ENCODE assay signal across 10 cellular contexts in the genomic region with DNA sequence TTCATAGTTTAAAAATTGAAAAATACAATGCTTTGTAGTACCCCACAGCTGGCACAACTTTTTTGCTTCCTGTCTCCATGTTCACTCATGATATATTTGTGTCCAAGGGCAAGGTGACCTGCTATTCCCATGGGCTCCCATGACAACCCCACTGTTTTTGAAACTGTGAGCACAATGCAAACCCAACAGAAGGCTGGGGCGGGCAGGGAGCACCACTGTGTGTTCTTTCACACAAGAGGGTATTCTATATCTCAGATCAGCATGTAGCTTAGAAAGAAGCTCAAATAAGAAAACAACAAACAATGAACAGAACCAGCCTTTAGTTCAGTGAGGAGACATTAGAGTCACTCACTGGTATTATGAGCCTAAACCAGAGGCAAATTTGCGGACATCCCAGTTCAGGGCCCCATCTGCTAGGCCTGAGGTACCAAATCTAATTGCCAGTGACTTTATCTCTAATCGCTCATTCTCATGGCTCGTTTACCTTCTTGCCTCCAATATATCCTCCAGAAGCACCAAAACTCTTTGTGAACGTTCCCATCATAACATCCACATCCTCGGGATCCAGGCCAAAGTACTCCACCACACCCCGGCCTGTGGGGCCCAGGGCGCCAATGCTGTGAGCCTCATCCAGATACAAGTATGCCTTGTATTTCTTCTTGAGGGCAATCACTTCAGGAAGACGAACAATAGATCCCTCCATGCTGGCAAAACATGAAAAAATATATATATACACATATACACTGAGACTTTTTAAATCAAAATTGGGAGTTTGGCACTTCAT. TPM values are rescaled to one million over a fixed set of nuclear protein-coding genes. Genes with fewer than 3 reads are reported as not detected.
DNase-seq lines count a peak whose midpoint lies in the region; ATAC-seq and TF ChIP-seq lines count a peak whose summit lies in the region.
"Had no signal": no experiment of that assay in that cellular context is flagged by ENCODE, and none has a peak within 500 bp of the region (broad histone marks: within the 10 kb centered on the region; RNA-seq: fewer than 3 reads in every experiment).

No MANE protein-coding gene starts in this region.

- H2AFZ ChIP-seq in PC-9: no peak overlapping the region

- H3K27me3 ChIP-seq in PC-9 (ENCODE audit: insufficient read depth, low read depth): no peaks in the 10 kb centered on the region
- no peaks in the 10 kb centered on the region for H3K27me3 ChIP-seq in Peyer's patch

- H3K27me3 Mint-ChIP-seq in T-cell: no peaks in the 10 kb centered on the region
- H3K27me3 Mint-ChIP-seq in chondrocyte (ENCODE audit: low read depth): no peaks in the 10 kb centered on the region

- ATAC-seq in Right ventricle myocardium superior (ENCODE audit: poor library complexity): peak; percentile 41
- ATAC-seq in T-cell (replicated peaks in 1 of 4): no peak
- ATAC-seq: esophagus mucosa had no signal

- H3K27ac Mint-ChIP-seq in T-cell (peak overlapping the region; percentile 60 to 61), chondrocyte (ENCODE audit: unreplicated experiment) (no peak overlapping the region)

- H3K27ac ChIP-seq in PC-9: no peak overlapping the region
- H3K27ac ChIP-seq in Peyer's patch: no peak overlapping the region

- H4K20me1 ChIP-seq in PC-9 (ENCODE audit: insufficient read depth): peaks cover 9% of the 10 kb centered on the region; the same call in 1 of the 2 replicates

- H3K4me1 ChIP-seq in PC-9 (replicated peaks; ENCODE audit: insufficient read depth) (no peaks in the 10 kb centered on the region), Peyer's patch (no peaks in the 10 kb centered on the region)

- H3F3A ChIP-seq in PC-9 (ENCODE audit: insufficient read depth, low read depth): peaks cover 7% of the 10 kb centered on the region

- no peak overlapping the region for H3K4me2 ChIP-seq in PC-9

- TF ChIP-seq CTCF in chondrocyte (IDR thresholded peaks at IDR 0.05) (no peak), PC-9 (conservative IDR thresholded peaks at IDR 0.05) (no peak), Peyer's patch (IDR thresholded peaks at IDR 0.05) (no peak)

- BruUV-seq in PC-9 (replicated peaks; lab: Mats Ljungman, UMichigan): no TSS peak

- H3K9me3 ChIP-seq in PC-9 (ENCODE audit: insufficient read depth, low read depth) (no peaks in the 10 kb centered on the region), Peyer's patch (no peaks in the 10 kb centered on the region)

- H3K36me3 ChIP-seq in PC-9 (ENCODE audit: low read depth): peaks cover 28% of the 10 kb centered on the region; the same call in 1 of the 2 replicates
- H3K36me3 ChIP-seq in Peyer's patch: peaks cover 0 to 64% (median 0%) of the 10 kb centered on the region in 3 donors

- TF ChIP-seq POLR2A in Peyer's patch (IDR thresholded peaks at IDR 0.05): no peak

- no peaks in the 10 kb centered on the region for H3K9me2 ChIP-seq in PC-9 (ENCODE audit: insufficient read depth)

- DNase-seq in Right ventricle myocardium superior (no peak), cardiac septum (ENCODE audit: low spot score) (no peak), T-cell (no peak), hippocampal formation (lab: John Stamatoyannopoulos, UW) (peak; percentile 42 to 49), chondrocyte (ENCODE audit: low spot score) (no peak), PC-9 (no peak), Peyer's patch (no peak)
- no peak for DNase-seq in stimulated activated CD4-positive, alpha-beta T cell treated with anti-CD3 and anti-CD28 coated beads, Interleukin-2, amount 100 ng/mL, for 24 hours
- DNase-seq: NCI-H510A had no signal

- H3K79me2 ChIP-seq in PC-9 (ENCODE audit: low read depth): no peaks in the 10 kb centered on the region

- POLR2A ChIA-PET in T-cell (lab: Charles Lee) (no interaction called here), PC-9 (lab: Charles Lee; ENCODE audit: unreplicated experiment) (no interaction called here)

- CTCF ChIA-PET in T-cell (lab: Charles Lee): no interaction called here
- CTCF ChIA-PET in PC-9 (lab: Charles Lee): no interaction called here

- H3K9me3 Mint-ChIP-seq in T-cell: no peaks in the 10 kb centered on the region
- H3K9me3 Mint-ChIP-seq in chondrocyte (ENCODE audit: low read depth): no peaks in the 10 kb centered on the region

- H3K4me3 Mint-ChIP-seq in T-cell: no peak overlapping the region
- no peak overlapping the region for H3K4me3 Mint-ChIP-seq in chondrocyte (ENCODE audit: unreplicated experiment)

- intact Hi-C loops in Right ventricle myocardium superior (cut with DNase I): no loop called here
- intact Hi-C loops in cardiac septum (cut with DNase I): loop anchor here (10.0 kb wide), 1 partner anchor 400 kb away; no protein-coding TSS in a partner anchor
- intact Hi-C loops in PC-9 (cut with micrococcal nuclease; ENCODE audit: unreplicated experiment): loop anchor here (5.0 kb wide), 2 partner anchors 98 to 238 kb away; a partner anchor contains a TSS

- H3K36me3 Mint-ChIP-seq in T-cell: peaks cover 37% of the 10 kb centered on the region
- H3K36me3 Mint-ChIP-seq in chondrocyte (ENCODE audit: low read depth): peaks cover 16% of the 10 kb centered on the region

- H3K4me3 ChIP-seq in PC-9 (no peak overlapping the region), Peyer's patch (no peak overlapping the region)

- H3K4me1 Mint-ChIP-seq in T-cell: peaks cover 2 to 19% (median 15%) of the 10 kb centered on the region in 3 donors
- H3K4me1 Mint-ChIP-seq in chondrocyte (ENCODE audit: low read depth): peaks cover 14% of the 10 kb centered on the region

RNA-seq across cellular contexts. Expression of a gene that starts 56.4 kb away (rescaled TPM):
- total RNA-seq in Right ventricle myocardium superior: not detected
- not detected for total RNA-seq in cardiac septum
- total RNA-seq in T-cell: not detected
- 0.20 to 0.26 TPM in 2 of 3 replicates, not detected in the other for total RNA-seq in chondrocyte
- 0.20 TPM in 1 of 2 replicates, not detected in the other for total RNA-seq in PC-9 (2021)
- total RNA-seq in Peyer's patch: not detected
- total RNA-seq: esophagus mucosa had no signal

Comparison
In these comparisons a context has a peak if more than half of its experiments do, and no peak if none do; other contexts are left out.
1. DNase-seq: peak in hippocampal formation (2 of 2); none in Right ventricle myocardium superior (single experiment), cardiac septum (single experiment), T-cell (0 of 34), chondrocyte (single experiment), PC-9 (0 of 2), stimulated activated CD4-positive, alpha-beta T cell treated with anti-CD3 and anti-CD28 coated beads, Interleukin-2, amount 100 ng/mL, for 24 hours (0 of 2) and Peyer's patch (0 of 3).